Comparison of ENCODE assay signal across 8 cellular contexts in the genomic region with DNA sequence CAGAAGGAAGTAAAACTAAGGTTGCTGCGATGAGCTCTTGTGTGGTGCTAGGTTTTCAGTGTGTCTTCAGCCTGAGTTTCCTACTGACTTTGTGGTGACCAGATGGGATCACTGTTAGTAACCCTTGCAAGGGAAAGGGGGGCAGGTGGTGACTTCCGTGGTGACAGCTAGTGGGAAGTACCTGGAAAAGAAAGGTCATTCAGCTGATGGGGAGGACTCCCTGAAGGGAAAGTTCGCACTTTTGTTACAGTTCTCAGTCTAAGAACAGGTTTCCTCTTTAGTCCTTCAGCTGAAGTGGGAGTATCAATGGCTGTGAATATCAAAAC. TPM values are rescaled to one million over a fixed set of nuclear protein-coding genes. Genes with fewer than 3 reads are reported as not detected.
DNase-seq lines count a peak whose midpoint lies in the region; ATAC-seq and TF ChIP-seq lines count a peak whose summit lies in the region.

No MANE protein-coding gene starts in this region.

- peaks cover 51% of the 10 kb centered on the region for H3K4me1 Mint-ChIP-seq in activated CD4-positive, alpha-beta T cell treated with anti-CD3 and anti-CD28 coated beads for 36 hours

- H3K4me1 ChIP-seq in Peyer's patch (peaks cover 0 to 25% (median 4%) of the 10 kb centered on the region in 4 donors), colonic mucosa (peaks cover 15% of the 10 kb centered on the region)

- DNase-seq in activated CD4-positive, alpha-beta T cell treated with anti-CD3 and anti-CD28 coated beads for 36 hours = peak; percentile 66
- no peak for DNase-seq in activated CD4-positive, alpha-beta T cell treated with anti-CD3 and anti-CD28 coated beads for 1 hour
- DNase-seq in Peyer's patch (no peak), colonic mucosa (no peak), NCI-H524 treated with DMSO at 0.1 percent for 48 hours (lab: John Stamatoyannopoulos, UW) (no peak)
- DNase-seq in stimulated activated naive CD8-positive, alpha-beta T cell treated with anti-CD3 and anti-CD28 coated beads, Interleukin-15, Interleukin-2, amounts not matched to agents 100 U/mL and 50 U/mL, for 24 hours = peak; percentile 61

- peak overlapping the region in 1 of 2 donors; percentile 65 for H3K9ac ChIP-seq in colonic mucosa (ENCODE audit: low read depth in 2 of 2, low read length in 2 of 2)

- H3K36me3 ChIP-seq in Peyer's patch (peaks cover 0 to 4% (median 0%) of the 10 kb centered on the region in 3 donors), colonic mucosa (no peaks in the 10 kb centered on the region)

- no peak for TF ChIP-seq POLR2A in Peyer's patch (IDR thresholded peaks at IDR 0.05)

- POLR2A ChIA-PET in activated CD4-positive, alpha-beta T cell treated with anti-CD3 and anti-CD28 coated beads for 36 hours (lab: Charles Lee) = interaction anchor here (0.6 to 2.9 kb wide), 7 partner anchors 9 to 1912 kb away, joined by 3 to 24 read pairs (median 4); no protein-coding TSS in a partner anchor

- intact Hi-C loops in activated CD4-positive, alpha-beta T cell treated with anti-CD3 and anti-CD28 coated beads for 36 hours (cut with DNase I, micrococcal nuclease) = loop anchor here (2.0 to 10.0 kb wide), 12 partner anchors 29 to 1207 kb away; partner anchors contain the start of genes SNRNP35 (in 2 of the 2), DDX55 (in 1 of the 2), EIF2B1 (in 1 of the 2) and GTF2H3 (in 1 of the 2)
- intact Hi-C loops in colonic mucosa (cut with DNase I) = no loop called here

- no peaks in the 10 kb centered on the region for H3K27me3 Mint-ChIP-seq in activated CD4-positive, alpha-beta T cell treated with anti-CD3 and anti-CD28 coated beads for 36 hours

- peak overlapping the region; percentile 15 to 81 (median 78) for H3K27ac ChIP-seq in Peyer's patch
- H3K27ac ChIP-seq in colonic mucosa = peak overlapping the region; percentile 58

- peak overlapping the region; percentile 96 for H3K4me3 Mint-ChIP-seq in activated CD4-positive, alpha-beta T cell treated with anti-CD3 and anti-CD28 coated beads for 36 hours

- H3K27ac Mint-ChIP-seq in activated CD4-positive, alpha-beta T cell treated with anti-CD3 and anti-CD28 coated beads for 36 hours = peak overlapping the region; percentile 96

- H3K36me3 Mint-ChIP-seq in activated CD4-positive, alpha-beta T cell treated with anti-CD3 and anti-CD28 coated beads for 36 hours (ENCODE audit: low read depth) = peaks cover 27% of the 10 kb centered on the region

- CTCF ChIA-PET in activated CD4-positive, alpha-beta T cell treated with anti-CD3 and anti-CD28 coated beads for 36 hours (lab: Charles Lee) = interaction anchor here (0.6 to 4.4 kb wide), 6 partner anchors 11 to 1060 kb away, joined by 3 to 24 read pairs (median 3); no protein-coding TSS in a partner anchor

- H3K4me3 ChIP-seq in Peyer's patch (peak overlapping the region in 1 of 4 donors; percentile 99), colonic mucosa (peak overlapping the region; percentile 98)

- no peaks in the 10 kb centered on the region for H3K27me3 ChIP-seq in Peyer's patch
- H3K27me3 ChIP-seq in colonic mucosa = no peaks in the 10 kb centered on the region

- no peak for ATAC-seq in activated CD4-positive, alpha-beta T cell treated with anti-CD3 and anti-CD28 coated beads for 36 hours
- ATAC-seq in stimulated activated naive CD8-positive, alpha-beta T cell treated with anti-CD3 and anti-CD28 coated beads, Interleukin-15, Interleukin-2, amounts not matched to agents 100 U/mL and 50 U/mL, for 24 hours = peak; percentile 69
- no peak for ATAC-seq in GM19455 (IDR thresholded peaks at IDR 0.05; ENCODE audit: unreplicated experiment)
- ATAC-seq in GM21367 (IDR thresholded peaks at IDR 0.05; ENCODE audit: unreplicated experiment) = no peak

- TF ChIP-seq CTCF in Peyer's patch (IDR thresholded peaks at IDR 0.05) (no peak), colonic mucosa (IDR thresholded peaks at IDR 0.05) (no peak)

- no peaks in the 10 kb centered on the region for H3K9me3 Mint-ChIP-seq in activated CD4-positive, alpha-beta T cell treated with anti-CD3 and anti-CD28 coated beads for 36 hours (ENCODE audit: low read depth)

- no peaks in the 10 kb centered on the region for H3K9me3 ChIP-seq in Peyer's patch
- H3K9me3 ChIP-seq in colonic mucosa = no peaks in the 10 kb centered on the region

RNA-seq across cellular contexts. Expression of gene ATP6V0A2, which starts 2.1 kb away (rescaled TPM):
- total RNA-seq in activated CD4-positive, alpha-beta T cell treated with anti-CD3 and anti-CD28 coated beads for 36 hours = 10 to 100 TPM; 71.9 to 79.1 TPM
- total RNA-seq in Peyer's patch = 10 to 100 TPM; 15.7 to 53.5 (median 32.9) TPM
- total RNA-seq in colonic mucosa = 10 to 100 TPM; 26.1 to 36.5 TPM

RNA-seq across cellular contexts. Expression of gene TCTN2, which starts 43.4 kb away (rescaled TPM):
- total RNA-seq in activated CD4-positive, alpha-beta T cell treated with anti-CD3 and anti-CD28 coated beads for 36 hours = 1 to 10 TPM; 4.4 to 4.5 TPM
- total RNA-seq in Peyer's patch = 1 to 10 TPM; 1.2 to 9.1 (median 4.3) TPM
- 1 to 10 TPM; 6.1 to 7.3 TPM for total RNA-seq in colonic mucosa

RNA-seq across cellular contexts. Expression of gene DNAH10, which starts 47.8 kb away (rescaled TPM):
- under 1 TPM; 0.16 to 0.37 TPM for total RNA-seq in activated CD4-positive, alpha-beta T cell treated with anti-CD3 and anti-CD28 coated beads for 36 hours
- 1 to 10 TPM in 1 of 4 donors, under 1 TPM in 3; under 0.01 to 1.7 (median 0.28) TPM for total RNA-seq in Peyer's patch
- total RNA-seq in colonic mucosa = under 1 TPM; 0.32 to 0.35 TPM

Comparison
In these comparisons a context has a peak if more than half of its experiments do, and no peak if none do; other contexts are left out.
1. DNase-seq: peak in activated CD4-positive, alpha-beta T cell treated with anti-CD3 and anti-CD28 coated beads for 36 hours (single experiment) and stimulated activated naive CD8-positive, alpha-beta T cell treated with anti-CD3 and anti-CD28 coated beads, Interleukin-15, Interleukin-2, amounts not matched to agents 100 U/mL and 50 U/mL, for 24 hours (single experiment); none in activated CD4-positive, alpha-beta T cell treated with anti-CD3 and anti-CD28 coated beads for 1 hour (single experiment), Peyer's patch (0 of 3), colonic mucosa (single experiment) and NCI-H524 treated with DMSO at 0.1 percent for 48 hours (single experiment).